In the genomic region with DNA sequence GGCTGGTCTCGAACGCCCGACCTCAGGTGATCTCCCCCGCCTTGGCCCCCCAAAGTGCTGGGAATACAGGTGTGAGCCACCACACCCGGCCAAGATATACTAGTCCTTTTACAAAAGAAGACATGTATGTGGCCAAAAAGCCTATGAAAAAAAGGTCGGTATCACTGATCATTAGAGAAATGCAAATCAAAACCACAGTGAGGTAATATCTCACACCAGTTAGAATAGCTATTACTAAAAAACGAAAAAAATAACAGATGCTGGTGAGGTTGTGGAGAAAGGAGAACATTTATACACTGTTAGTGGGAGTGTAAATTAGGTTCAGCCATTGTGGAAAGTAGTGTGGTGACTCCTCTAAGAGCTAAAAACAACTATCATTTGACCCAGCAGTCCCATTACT, we compare ENCODE assay signal across 19 cellular contexts.
A peak's percentile ranks its signal among the peaks of the same experiment; 100 is the strongest.
DNase-seq lines count a peak whose midpoint lies in the region; ATAC-seq lines count a peak whose summit lies in the region.
"Had no signal": no experiment of that assay in that cellular context is flagged by ENCODE, and none has a peak within 500 bp of the region (broad histone marks: within the 10 kb centered on the region; RNA-seq: fewer than 3 reads in every experiment).

No MANE protein-coding gene starts in this region.

- no peak for DNase-seq in NCI-H1436 treated with DMSO at 0.1 percent for 48 hours (lab: John Stamatoyannopoulos, UW)
- no peak for DNase-seq in NCI-H82 (lab: John Stamatoyannopoulos, UW)
- DNase-seq in NCI-H526 treated with DMSO at 0.1 percent for 48 hours (lab: John Stamatoyannopoulos, UW): no peak
- DNase-seq in NCI-H526 (lab: John Stamatoyannopoulos, UW): no peak
- DNase-seq: CD8-positive, alpha-beta T cell; DMS79 treated with DMSO at 0.1 percent for 48 hours; GF-D8; NCI-H1092 treated with DMSO at 0.1 percent for 48 hours; NCI-H1436; NCI-H1930; NCI-H2107; NCI-H446; NCI-H524 treated with DMSO at 0.1 percent for 48 hours; SHP77; T-helper 1 cell had no signal

- peak; percentile 64 for ATAC-seq in GM18499 (IDR thresholded peaks at IDR 0.05; ENCODE audit: insufficient read depth, unreplicated experiment)
- peak; percentile 53 for ATAC-seq in GM19463 (IDR thresholded peaks at IDR 0.05; ENCODE audit: unreplicated experiment)
- peak; percentile 40 for ATAC-seq in HG02759 (IDR thresholded peaks at IDR 0.05; ENCODE audit: unreplicated experiment)
- ATAC-seq: CD8-positive, alpha-beta T cell; Panc1 had no signal
